ENCODE assay signal across 23 cellular contexts in the genomic region with DNA sequence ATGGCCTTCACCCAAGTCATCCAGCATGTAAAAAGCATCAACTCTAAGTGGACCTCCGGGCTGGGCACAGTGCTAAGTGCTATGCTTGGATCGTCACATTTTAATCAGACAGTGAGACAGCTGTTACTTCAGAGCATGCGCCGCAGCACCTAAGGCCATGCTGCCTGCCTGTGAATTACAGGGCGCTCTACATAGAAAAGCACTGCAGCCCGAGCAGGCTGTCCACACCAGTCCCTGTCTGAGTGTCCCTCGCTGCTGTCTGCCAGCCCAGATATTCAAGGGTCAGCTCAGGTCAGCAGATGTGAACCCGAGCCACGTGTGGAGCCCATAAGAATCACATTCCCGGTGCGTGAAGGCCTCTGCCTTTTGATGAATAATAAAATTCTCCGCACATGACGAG. TPM values are rescaled to one million over a fixed set of nuclear protein-coding genes. Genes with fewer than 3 reads are reported as not detected.
DNase-seq lines count a peak whose midpoint lies in the region; ATAC-seq and TF ChIP-seq lines count a peak whose summit lies in the region.
"Had no signal": no experiment of that assay in that cellular context is flagged by ENCODE, and none has a peak within 500 bp of the region (broad histone marks: within the 10 kb centered on the region; RNA-seq: fewer than 3 reads in every experiment).

No MANE protein-coding gene starts in this region.

- CTCF ChIA-PET in SK-N-SH (lab: Yijun Ruan, JAX): interaction anchor here (0.5 kb wide), 1 partner anchor 9 kb away, joined by 3 read pairs; no protein-coding TSS in a partner anchor
- CTCF ChIA-PET in activated CD4-positive, alpha-beta memory T cell treated with anti-CD3 and anti-CD28 coated beads, Interleukin-2, amount 10 ng/mL, durations not matched to agents 7 days and 5 days (lab: Charles Lee): no interaction called here

- no peaks in the 10 kb centered on the region for H3K9me2 ChIP-seq in SK-N-SH

- no peaks in the 10 kb centered on the region for H4K20me1 ChIP-seq in SK-N-SH (ENCODE audit: insufficient read depth)

- intact Hi-C loops in left cardiac atrium (cut with DNase I) (no loop called here), sigmoid colon (cut with DNase I) (no loop called here), spleen (cut with DNase I; ENCODE audit: low total_unique reads) (no loop called here)

- 71% methylated on average over 13 of the region's 13 CpGs for WGBS in SK-N-SH (ENCODE audit: low lambda C conversion rate)
- WGBS in sigmoid colon, 2 donors: 78 to 86% methylated on average over 13 of the region's 13 CpGs
- WGBS in spleen, 5 donors: 80 to 93% (median 86%) methylated on average over 11 to 13 of the region's 13 CpGs

- H3K36me3 ChIP-seq in SK-N-SH (replicated peaks in 1 of 2; ENCODE audit: control insufficient read depth in 1 of 2, insufficient read depth in 2 of 2, low read length in 1 of 2) (no peaks in the 10 kb centered on the region), sigmoid colon (no peaks in the 10 kb centered on the region), spleen (no peaks in the 10 kb centered on the region), WERI-Rb-1 (no peaks in the 10 kb centered on the region)

- no peaks in the 10 kb centered on the region for H3K4me1 Mint-ChIP-seq in activated CD4-positive, alpha-beta memory T cell treated with anti-CD3 and anti-CD28 coated beads, Interleukin-2, amount 10 ng/mL, durations not matched to agents 7 days and 5 days

- no peaks in the 10 kb centered on the region for H3K9me3 Mint-ChIP-seq in activated CD4-positive, alpha-beta memory T cell treated with anti-CD3 and anti-CD28 coated beads, Interleukin-2, amount 10 ng/mL, durations not matched to agents 7 days and 5 days
- H3K9me3 Mint-ChIP-seq: IgD-negative memory B cell had no signal

- H3K27me3 Mint-ChIP-seq in activated CD4-positive, alpha-beta memory T cell treated with anti-CD3 and anti-CD28 coated beads, Interleukin-2, amount 10 ng/mL, durations not matched to agents 7 days and 5 days: peaks cover 10% of the 10 kb centered on the region
- H3K27me3 Mint-ChIP-seq: IgD-negative memory B cell had no signal

- TF ChIP-seq POLR2A in sigmoid colon (IDR thresholded peaks at IDR 0.05) (no peak), spleen (IDR thresholded peaks at IDR 0.05) (no peak)

- TF ChIP-seq EP300 in SK-N-SH (IDR thresholded peaks at IDR 0.05; ENCODE audit: borderline replicate concordance in 1 of 2, low read depth in 1 of 2, low read length in 1 of 2) (no peak), sigmoid colon (IDR thresholded peaks at IDR 0.05) (no peak)

- H3K4me2 ChIP-seq in SK-N-SH: no peak overlapping the region

- TF ChIP-seq RAD21 in SK-N-SH (IDR thresholded peaks at IDR 0.05; ENCODE audit: low read length): no peak

- H3K79me2 ChIP-seq in SK-N-SH (ENCODE audit: insufficient read depth): no peaks in the 10 kb centered on the region

- H3K4me3 ChIP-seq in SK-N-SH (ENCODE audit: low read depth in 2 of 2, low read length in 1 of 2) (no peak overlapping the region), sigmoid colon (no peak overlapping the region), spleen (no peak overlapping the region), WERI-Rb-1 (ENCODE audit: low read depth, low read length) (no peak overlapping the region)

- no peak for ATAC-seq in SK-N-SH treated with all-trans-retinoic acid at 6 μM for 48 hours
- ATAC-seq in left cardiac atrium: peak; percentile 31 to 71
- ATAC-seq: Panc1 had no signal

- no peak overlapping the region for H3K27ac Mint-ChIP-seq in activated CD4-positive, alpha-beta memory T cell treated with anti-CD3 and anti-CD28 coated beads, Interleukin-2, amount 10 ng/mL, durations not matched to agents 7 days and 5 days

- peak overlapping the region in 1 of 2 experiments; percentile 59; a peak in 2 of 4 replicates for H3K27ac ChIP-seq in SK-N-SH (ENCODE audit: low read depth in 2 of 2, low read length in 1 of 2)
- H3K27ac ChIP-seq in sigmoid colon: no peak overlapping the region
- no peak overlapping the region for H3K27ac ChIP-seq in spleen
- no peak overlapping the region for H3K27ac ChIP-seq in WERI-Rb-1
- H3K27ac ChIP-seq: HL-60, RWPE1 had no signal

- no peak overlapping the region for H3K9ac ChIP-seq in SK-N-SH

- no peaks in the 10 kb centered on the region for H3K36me3 Mint-ChIP-seq in activated CD4-positive, alpha-beta memory T cell treated with anti-CD3 and anti-CD28 coated beads, Interleukin-2, amount 10 ng/mL, durations not matched to agents 7 days and 5 days (ENCODE audit: low read depth)

- H3K9me3 ChIP-seq in SK-N-SH (no peaks in the 10 kb centered on the region), sigmoid colon (no peaks in the 10 kb centered on the region), spleen (no peaks in the 10 kb centered on the region), WERI-Rb-1 (ENCODE audit: severe bottlenecking) (no peaks in the 10 kb centered on the region)

- H3F3A ChIP-seq in SK-N-SH (replicated peaks; ENCODE audit: insufficient read depth): no peaks in the 10 kb centered on the region

- H3K4me3 Mint-ChIP-seq in activated CD4-positive, alpha-beta memory T cell treated with anti-CD3 and anti-CD28 coated beads, Interleukin-2, amount 10 ng/mL, durations not matched to agents 7 days and 5 days: no peak overlapping the region
- H3K4me3 Mint-ChIP-seq: IgD-negative memory B cell had no signal

- H3K4me1 ChIP-seq in SK-N-SH (ENCODE audit: control insufficient read depth in 1 of 2, insufficient read depth in 2 of 2, low read depth in 1 of 2, low read length in 1 of 2) (peaks cover 0 to 8% of the 10 kb centered on the region in 2 experiments; a peak in 1 of 4 replicates), sigmoid colon (no peaks in the 10 kb centered on the region), spleen (no peaks in the 10 kb centered on the region)

- no peak overlapping the region for H2AFZ ChIP-seq in SK-N-SH (ENCODE audit: low read depth)

- H3K27me3 ChIP-seq in SK-N-SH (ENCODE audit: insufficient read depth) (no peaks in the 10 kb centered on the region), sigmoid colon (no peaks in the 10 kb centered on the region), spleen (replicated peaks in 1 of 7) (no peaks in the 10 kb centered on the region), WERI-Rb-1 (ENCODE audit: insufficient read depth, low read depth, severe bottlenecking) (no peaks in the 10 kb centered on the region)

- peak; percentile 64 for DNase-seq in SK-N-SH
- DNase-seq in EL: peak; percentile 22
- DNase-seq in left cardiac atrium: no peak
- DNase-seq in sigmoid colon: peak; percentile 34
- no peak for DNase-seq in spleen
- DNase-seq in activated CD4-positive, alpha-beta memory T cell treated with anti-CD3 and anti-CD28 coated beads, Interleukin-2, amount 10 ng/mL, durations not matched to agents 7 days and 5 days: no peak
- no peak for DNase-seq in WERI-Rb-1
- DNase-seq: 8988T, ACHN, Calu3, DMS79 treated with DMSO at 0.1 percent for 48 hours, NCI-H1048, NCI-H1417, NCI-H1694, NCI-H2029 treated with DMSO at 0.1 percent for 48 hours, NCI-H446 treated with DMSO at 0.1 percent for 48 hours, NCI-H526, SIG-M5 had no signal

- POLR2A ChIA-PET in SK-N-SH (lab: Yijun Ruan, JAX): interaction anchor here (0.6 kb wide), 1 partner anchor 190 kb away, joined by 4 read pairs; no protein-coding TSS in a partner anchor
- POLR2A ChIA-PET in activated CD4-positive, alpha-beta memory T cell treated with anti-CD3 and anti-CD28 coated beads, Interleukin-2, amount 10 ng/mL, durations not matched to agents 7 days and 5 days (lab: Charles Lee): no interaction called here

- TF ChIP-seq CTCF in SK-N-SH (IDR thresholded peaks at IDR 0.05) (no peak), sigmoid colon (IDR thresholded peaks at IDR 0.05) (no peak), spleen (IDR thresholded peaks at IDR 0.05 in 8 of 11, conservative IDR thresholded peaks at IDR 0.05 in 3 of 11) (no peak), WERI-Rb-1 (IDR thresholded peaks at IDR 0.05; ENCODE audit: low read depth, low read length) (no peak)

TF ChIP-seq in SK-N-SH, 30 proteins besides CTCF, POLR2A, EP300 and RAD21 (continues in another document):
- TF ChIP-seq FOSL2 (IDR thresholded peaks at IDR 0.05; ENCODE audit: borderline replicate concordance, low read depth): no peak
- no peak for TF ChIP-seq FOXM1 (IDR thresholded peaks at IDR 0.05; ENCODE audit: low read depth)

TF ChIP-seq in SK-N-SH treated with all-trans-retinoic acid at 6 μM for 48 hours, 23 proteins besides CTCF, POLR2A, EP300 and RAD21 (continues in another document):
- TF ChIP-seq CSDC2 (CRISPR knock-in tag; IDR thresholded peaks at IDR 0.05): no peak
- no peak for TF ChIP-seq ZNF8 (CRISPR knock-in tag; IDR thresholded peaks at IDR 0.05)
- TF ChIP-seq TOX (CRISPR knock-in tag; IDR thresholded peaks at IDR 0.05; ENCODE audit: borderline replicate concordance): no peak

RNA-seq across cellular contexts. Expression of a gene that starts 37.1 kb away (rescaled TPM):
- 0.77 and 0.84 TPM in 2 replicates for polyA plus RNA-seq in SK-N-SH (2012; rRNA removed)
- polyA plus RNA-seq in SK-N-SH (2012; cell fraction: cytosol; rRNA removed): 0.44 and 0.58 TPM in 2 replicates
- polyA plus RNA-seq in SK-N-SH (2012; cell fraction: nucleus; rRNA removed): 1.2 and 1.9 TPM in 2 replicates
- under 1 TPM; 0.18 to 0.32 TPM for total RNA-seq in left cardiac atrium
- 1 to 10 TPM in 1 of 4 donors, under 1 TPM in 2, not detected in 1; 0.36 to 1.2 (median 0.81) TPM for total RNA-seq in sigmoid colon
- under 1 TPM in 1 of 3 donors, not detected in 2; 0.25 TPM for polyA plus RNA-seq in sigmoid colon
- total RNA-seq in spleen: 1 to 10 TPM in 1 of 7 donors, under 1 TPM in 6; 0.51 to 1.8 (median 0.92) TPM
- polyA plus RNA-seq in spleen: 1 to 10 TPM in 2 of 3 donors, under 1 TPM in 1; 0.22 to 1.8 (median 1.0) TPM
- not detected for total RNA-seq in activated CD4-positive, alpha-beta memory T cell treated with anti-CD3 and anti-CD28 coated beads, Interleukin-2, amount 10 ng/mL, durations not matched to agents 7 days and 5 days

RNA-seq across cellular contexts. Expression of a gene that starts 37.7 kb away (rescaled TPM):
- polyA plus RNA-seq in SK-N-SH (2012; rRNA removed): 6.7 and 9.8 TPM in 2 replicates
- 7.1 and 7.8 TPM in 2 replicates for polyA plus RNA-seq in SK-N-SH (2012; cell fraction: cytosol; rRNA removed)
- polyA plus RNA-seq in SK-N-SH (2012; cell fraction: nucleus; rRNA removed): 11.1 and 12.5 TPM in 2 replicates
- 1 to 10 TPM; 5.4 to 6.5 TPM for total RNA-seq in left cardiac atrium
- 10 to 100 TPM in 3 of 4 donors, 1 to 10 TPM in 1; 4.3 to 14.0 (median 11.7) TPM for total RNA-seq in sigmoid colon
- 1 to 10 TPM in 2 of 3 donors, under 1 TPM in 1; 0.69 to 2.1 (median 1.2) TPM for polyA plus RNA-seq in sigmoid colon
- 1 to 10 TPM; 1.1 to 5.6 (median 2.5) TPM for total RNA-seq in spleen
- 1 to 10 TPM; 1.7 to 3.5 (median 3.0) TPM for polyA plus RNA-seq in spleen
- 1 to 10 TPM; 3.2 to 3.6 TPM for total RNA-seq in activated CD4-positive, alpha-beta memory T cell treated with anti-CD3 and anti-CD28 coated beads, Interleukin-2, amount 10 ng/mL, durations not matched to agents 7 days and 5 days

Comparison
In these comparisons a context has a peak if more than half of its experiments do, and no peak if none do; other contexts are left out.
1. DNase-seq: peak in SK-N-SH (single experiment), EL (single experiment) and sigmoid colon (single experiment); none in left cardiac atrium (single experiment), spleen (single experiment), activated CD4-positive, alpha-beta memory T cell treated with anti-CD3 and anti-CD28 coated beads, Interleukin-2, amount 10 ng/mL, durations not matched to agents 7 days and 5 days (single experiment) and WERI-Rb-1 (single experiment).